ENCODE assay signal across 8 cellular contexts in genomic region chr19:9582081-9582725, GRCh38. TPM values are rescaled to one million over a fixed set of nuclear protein-coding genes. Genes with fewer than 3 reads are reported as not detected.
A peak's percentile ranks its signal among the peaks of the same experiment; 100 is the strongest.
DNase-seq lines count a peak whose midpoint lies in the region; ATAC-seq and TF ChIP-seq lines count a peak whose summit lies in the region.
"Not testable (repeated sequence)": the region's sequence is repeated elsewhere in the genome, so short reads cannot be mapped to it uniquely, and the experiment has no call there.

No MANE protein-coding gene starts in this region.

- H3K4me1 Mint-ChIP-seq in activated CD4-positive, alpha-beta T cell treated with anti-CD3 and anti-CD28 coated beads for 36 hours = peaks cover 39% of the 10 kb centered on the region
- H3K4me1 Mint-ChIP-seq in activated naive CD4-positive, alpha-beta T cell treated with anti-CD3 and anti-CD28 coated beads for 36 hours (ENCODE audit: low read depth) = peaks cover 40% of the 10 kb centered on the region
- peaks cover 14 to 58% (median 43%) of the 10 kb centered on the region in 4 donors for H3K4me1 Mint-ChIP-seq in naive thymus-derived CD8-positive, alpha-beta T cell
- H3K4me1 Mint-ChIP-seq in stimulated activated naive B cell treated with anti-CD40 and anti-IgM and Interleukin-4, amounts not matched to agents 10 μg/mL and 1 μg/mL and 100 μg/mL, for 72 hours = peaks cover 20 to 54% of the 10 kb centered on the region in 2 donors

- H3K4me1 ChIP-seq in DND-41 (ENCODE audit: insufficient read depth, low read length) (peaks cover 47% of the 10 kb centered on the region), Loucy (ENCODE audit: insufficient read depth, low read length, poor library complexity, severe bottlenecking) (peaks cover 35% of the 10 kb centered on the region)
- not testable (repeated sequence) for H3K4me1 ChIP-seq in mammary epithelial cell (ENCODE audit: insufficient read depth, low read length); iPS DF 6.9 (ENCODE audit: control insufficient read depth, insufficient read depth, low read length)

- intact Hi-C loops in activated CD4-positive, alpha-beta T cell treated with anti-CD3 and anti-CD28 coated beads for 36 hours (cut with DNase I, micrococcal nuclease) = loop anchor here in 1 of 2 experiments (5.0 to 10.0 kb wide), 2 partner anchors 90 to 267 kb away; no protein-coding TSS in a partner anchor
- intact Hi-C loops in activated naive CD4-positive, alpha-beta T cell treated with anti-CD3 and anti-CD28 coated beads for 36 hours (cut with micrococcal nuclease) = loop anchor here (5.0 kb wide), 2 partner anchors 90 to 260 kb away; partner anchors contain the start of gene ZNF559
- intact Hi-C loops in mammary epithelial cell (cut with micrococcal nuclease) = loop anchor here (5.0 to 10.0 kb wide), 2 partner anchors 83 to 375 kb away; no protein-coding TSS in a partner anchor

- in situ Hi-C loops in mammary epithelial cell (cut with MboI; ENCODE audit: low sequenced_read_pairs in 2 of 2) = not testable (repeated sequence)

- H3K4me3 ChIP-seq in DND-41 (ENCODE audit: low read depth in 1 of 2, low read length in 2 of 2) (peak overlapping the region in 1 of 2 experiments; percentile 86; a peak in 2 of 4 replicates), Loucy (ENCODE audit: low read length, poor library complexity, severe bottlenecking) (peak overlapping the region; percentile 98), iPS DF 6.9 (ENCODE audit: low read length) (peak overlapping the region; percentile 33; the same call in 1 of the 2 replicates)
- not testable (repeated sequence) for H3K4me3 ChIP-seq in mammary epithelial cell (replicated peaks in 1 of 3; ENCODE audit: insufficient read depth in 1 of 3, low read depth in 2 of 3, low read length in 3 of 3)

- BruUV-seq in mammary epithelial cell (replicated peaks; lab: Mats Ljungman, UMichigan) = TSS peak; percentile 1

- not testable (repeated sequence) for H3K9me2 ChIP-seq in Loucy (replicated peaks; ENCODE audit: low read depth, low read length)

- not testable (repeated sequence) for H2AFZ ChIP-seq in DND-41 (ENCODE audit: low read depth, low read length); Loucy (ENCODE audit: low read length); mammary epithelial cell (ENCODE audit: low read depth, low read length)

- H4K20me1 ChIP-seq in DND-41 (ENCODE audit: insufficient read depth, low read length) (peaks cover 47% of the 10 kb centered on the region), Loucy (ENCODE audit: insufficient read depth, low read length, poor library complexity, severe bottlenecking) (peaks cover 61% of the 10 kb centered on the region)
- not testable (repeated sequence) for H4K20me1 ChIP-seq in mammary epithelial cell (ENCODE audit: insufficient read depth, low read length)

- H3K36me3 ChIP-seq in DND-41 (ENCODE audit: insufficient read depth, low read length) (peaks cover 50% of the 10 kb centered on the region), mammary epithelial cell (ENCODE audit: insufficient read depth, low read length) (peaks cover 17% of the 10 kb centered on the region)
- H3K36me3 ChIP-seq in Loucy (ENCODE audit: insufficient read depth, low read length); iPS DF 6.9 (ENCODE audit: control insufficient read depth, insufficient read depth, low read length): not testable (repeated sequence)

- H3K27me3 Mint-ChIP-seq in activated CD4-positive, alpha-beta T cell treated with anti-CD3 and anti-CD28 coated beads for 36 hours; activated naive CD4-positive, alpha-beta T cell treated with anti-CD3 and anti-CD28 coated beads for 36 hours (ENCODE audit: low read depth); naive thymus-derived CD8-positive, alpha-beta T cell; stimulated activated naive B cell treated with anti-CD40 and anti-IgM and Interleukin-4, amounts not matched to agents 10 μg/mL and 1 μg/mL and 100 μg/mL, for 72 hours: not testable (repeated sequence)

- H3K27ac ChIP-seq in DND-41 (ENCODE audit: low read length); mammary epithelial cell (ENCODE audit: insufficient read depth, low read depth, low read length); iPS DF 6.9 (ENCODE audit: low read length): not testable (repeated sequence)

- H3K36me3 Mint-ChIP-seq in activated CD4-positive, alpha-beta T cell treated with anti-CD3 and anti-CD28 coated beads for 36 hours (ENCODE audit: low read depth) = peaks cover 63% of the 10 kb centered on the region
- peaks cover 58% of the 10 kb centered on the region for H3K36me3 Mint-ChIP-seq in activated naive CD4-positive, alpha-beta T cell treated with anti-CD3 and anti-CD28 coated beads for 36 hours (ENCODE audit: low read depth)
- peaks cover 33 to 51% (median 48%) of the 10 kb centered on the region in 3 donors for H3K36me3 Mint-ChIP-seq in naive thymus-derived CD8-positive, alpha-beta T cell
- peaks cover 49 to 50% of the 10 kb centered on the region in 2 donors for H3K36me3 Mint-ChIP-seq in stimulated activated naive B cell treated with anti-CD40 and anti-IgM and Interleukin-4, amounts not matched to agents 10 μg/mL and 1 μg/mL and 100 μg/mL, for 72 hours

- TF ChIP-seq CTCF in DND-41 (IDR thresholded peaks at IDR 0.05; ENCODE audit: borderline replicate concordance, extremely low read depth, low read length, poor library complexity, severe bottlenecking); Loucy (conservative IDR thresholded peaks at IDR 0.05; ENCODE audit: low read length); mammary epithelial cell (conservative IDR thresholded peaks at IDR 0.05 in 1 of 2, IDR thresholded peaks at IDR 0.05 in 1 of 2; ENCODE audit: extremely low read depth in 1 of 2, insufficient read depth in 1 of 2, low read depth in 1 of 2, low read length in 2 of 2): not testable (repeated sequence)

- dilution Hi-C loops in mammary epithelial cell (cut with HindIII; ENCODE audit: low sequenced_read_pairs) = loop anchor here (5.0 kb wide), 1 partner anchor 55 kb away; no protein-coding TSS in a partner anchor

- H3K27me3 ChIP-seq in DND-41 (ENCODE audit: insufficient read depth, low read length, poor library complexity); Loucy (ENCODE audit: insufficient read depth, low read length, poor library complexity, severe bottlenecking); mammary epithelial cell (ENCODE audit: insufficient read depth, low read length); iPS DF 6.9 (ENCODE audit: control insufficient read depth, insufficient read depth, low read length): not testable (repeated sequence)

- H3K27ac Mint-ChIP-seq in activated CD4-positive, alpha-beta T cell treated with anti-CD3 and anti-CD28 coated beads for 36 hours = peak overlapping the region; percentile 89
- peak overlapping the region; percentile 90 for H3K27ac Mint-ChIP-seq in activated naive CD4-positive, alpha-beta T cell treated with anti-CD3 and anti-CD28 coated beads for 36 hours
- H3K27ac Mint-ChIP-seq in naive thymus-derived CD8-positive, alpha-beta T cell = peak overlapping the region in 9 of 10 donors; percentile 44 to 95 (median 79)
- peak overlapping the region; percentile 80 for H3K27ac Mint-ChIP-seq in stimulated activated naive B cell treated with anti-CD40 and anti-IgM and Interleukin-4, amounts not matched to agents 10 μg/mL and 1 μg/mL and 100 μg/mL, for 72 hours

- peak overlapping the region; percentile 76 for H3K4me2 ChIP-seq in DND-41 (ENCODE audit: insufficient read depth, low read length)
- H3K4me2 ChIP-seq in Loucy (ENCODE audit: low read depth, low read length, poor library complexity, severe bottlenecking) = peak overlapping the region; percentile 82
- peak overlapping the region; percentile 64 for H3K4me2 ChIP-seq in mammary epithelial cell (ENCODE audit: insufficient read depth, low read depth, low read length)

- H3K4me3 Mint-ChIP-seq in activated CD4-positive, alpha-beta T cell treated with anti-CD3 and anti-CD28 coated beads for 36 hours = peak overlapping the region; percentile 75
- H3K4me3 Mint-ChIP-seq in activated naive CD4-positive, alpha-beta T cell treated with anti-CD3 and anti-CD28 coated beads for 36 hours = peak overlapping the region; percentile 76
- H3K4me3 Mint-ChIP-seq in naive thymus-derived CD8-positive, alpha-beta T cell = peak overlapping the region; percentile 53 to 96 (median 81)
- H3K4me3 Mint-ChIP-seq in stimulated activated naive B cell treated with anti-CD40 and anti-IgM and Interleukin-4, amounts not matched to agents 10 μg/mL and 1 μg/mL and 100 μg/mL, for 72 hours = peak overlapping the region; percentile 66 to 83

- CTCF ChIA-PET in activated CD4-positive, alpha-beta T cell treated with anti-CD3 and anti-CD28 coated beads for 36 hours (lab: Charles Lee) = interaction anchor here (1.2 kb wide), 1 partner anchor 186 kb away, joined by 3 read pairs; the partner anchor contains the start of gene ZNF846
- CTCF ChIA-PET in activated naive CD4-positive, alpha-beta T cell treated with anti-CD3 and anti-CD28 coated beads for 36 hours (lab: Charles Lee) = not testable (repeated sequence)
- CTCF ChIA-PET in mammary epithelial cell (lab: Charles Lee; ENCODE audit: low non-redundant PET) = interaction anchor here (0.6 kb wide), 1 partner anchor 215 kb away, joined by 16 read pairs; no protein-coding TSS in a partner anchor

- H3K9ac ChIP-seq in DND-41 (ENCODE audit: low read depth, low read length); mammary epithelial cell (ENCODE audit: insufficient read depth, low read length): not testable (repeated sequence)
- H3K9ac ChIP-seq in Loucy (ENCODE audit: low read depth, low read length, poor library complexity, severe bottlenecking) = peak overlapping the region; percentile 95

- ATAC-seq in DND-41 (ENCODE audit: insufficient read depth, low read depth); activated CD4-positive, alpha-beta T cell treated with anti-CD3 and anti-CD28 coated beads for 36 hours; naive thymus-derived CD8-positive, alpha-beta T cell; stimulated activated naive B cell treated with anti-CD40 and anti-IgM and Interleukin-4, amounts not matched to agents 10 μg/mL and 1 μg/mL and 100 μg/mL, for 72 hours (replicated peaks): not testable (repeated sequence)

- H3K9me3 Mint-ChIP-seq in activated CD4-positive, alpha-beta T cell treated with anti-CD3 and anti-CD28 coated beads for 36 hours (ENCODE audit: low read depth) = peaks cover 24% of the 10 kb centered on the region
- H3K9me3 Mint-ChIP-seq in activated naive CD4-positive, alpha-beta T cell treated with anti-CD3 and anti-CD28 coated beads for 36 hours = peaks cover 23% of the 10 kb centered on the region
- H3K9me3 Mint-ChIP-seq in naive thymus-derived CD8-positive, alpha-beta T cell = peaks cover 0 to 38% (median 7%) of the 10 kb centered on the region in 9 donors
- peaks cover 9 to 13% of the 10 kb centered on the region in 2 donors for H3K9me3 Mint-ChIP-seq in stimulated activated naive B cell treated with anti-CD40 and anti-IgM and Interleukin-4, amounts not matched to agents 10 μg/mL and 1 μg/mL and 100 μg/mL, for 72 hours

- not testable (repeated sequence) for DNase-seq in DND-41; activated CD4-positive, alpha-beta T cell treated with anti-CD3 and anti-CD28 coated beads for 36 hours; activated naive CD4-positive, alpha-beta T cell treated with anti-CD3 and anti-CD28 coated beads for 36 hours; mammary epithelial cell; iPS DF 6.9 (ENCODE audit: low read depth, low spot score); naive thymus-derived CD8-positive, alpha-beta T cell; stimulated activated naive B cell treated with anti-CD40 and anti-IgM and Interleukin-4, amounts not matched to agents 10 μg/mL and 1 μg/mL and 100 μg/mL, for 72 hours

- POLR2A ChIA-PET in activated CD4-positive, alpha-beta T cell treated with anti-CD3 and anti-CD28 coated beads for 36 hours (lab: Charles Lee) = interaction anchor here (0.6 to 1.0 kb wide), 2 partner anchors 200 to 237 kb away, joined by 3 read pairs; partner anchors contain the start of gene FBXL12
- POLR2A ChIA-PET in naive thymus-derived CD8-positive, alpha-beta T cell (lab: Charles Lee) = interaction anchor here (1.9 kb wide), 1 partner anchor 146 kb away, joined by 8 read pairs; the partner anchor contains the start of gene ZNF266

- H3K79me2 ChIP-seq in DND-41 (ENCODE audit: insufficient read depth, low read length) (peaks cover 74% of the 10 kb centered on the region), Loucy (ENCODE audit: insufficient read depth, low read length) (peaks cover 74% of the 10 kb centered on the region), mammary epithelial cell (ENCODE audit: insufficient read depth, low read length) (peaks cover 72% of the 10 kb centered on the region)

- 93% methylated on average over 10 of the region's 13 CpGs for WGBS in mammary epithelial cell (ENCODE audit: low coverage, missing lambda C conversion rate)
- no CpG with 5 or more reads among the region's 13 CpGs for WGBS in iPS DF 6.9 (ENCODE audit: insufficient coverage, insufficient read length)

- not testable (repeated sequence) for H3F3A ChIP-seq in Loucy (ENCODE audit: low read depth)

- H3K9me3 ChIP-seq in DND-41 (ENCODE audit: insufficient read depth, low read length, severe bottlenecking); Loucy (ENCODE audit: insufficient read depth, low read depth, low read length); iPS DF 6.9 (ENCODE audit: control insufficient read depth, insufficient read depth, low read length): not testable (repeated sequence)
- H3K9me3 ChIP-seq in mammary epithelial cell (replicated peaks; ENCODE audit: insufficient read depth, low read length) = peaks cover 10% of the 10 kb centered on the region

RNA-seq across cellular contexts. Expression of gene ZNF121, which starts 2.1 kb away (rescaled TPM):
- 10 to 100 TPM; 71.4 to 75.3 TPM for total RNA-seq in activated CD4-positive, alpha-beta T cell treated with anti-CD3 and anti-CD28 coated beads for 36 hours
- total RNA-seq in activated naive CD4-positive, alpha-beta T cell treated with anti-CD3 and anti-CD28 coated beads for 36 hours = 10 to 100 TPM; 57.1 to 60.1 TPM
- total RNA-seq in mammary epithelial cell = 10 to 100 TPM; 62.4 to 70.5 TPM
- 5.7 TPM for polyA plus RNA-seq in mammary epithelial cell
- polyA minus RNA-seq in mammary epithelial cell = 57.5 TPM
- 10 to 100 TPM; 63.0 to 66.0 TPM for total RNA-seq in naive thymus-derived CD8-positive, alpha-beta T cell
- polyA plus RNA-seq in naive thymus-derived CD8-positive, alpha-beta T cell = 1 to 10 TPM; 1.9 to 3.7 (median 3.5) TPM

RNA-seq across cellular contexts. Expression of gene ZNF561, which starts 38.8 kb away (rescaled TPM):
- total RNA-seq in activated CD4-positive, alpha-beta T cell treated with anti-CD3 and anti-CD28 coated beads for 36 hours = 10 to 100 TPM; 19.1 to 22.7 TPM
- 10 to 100 TPM; 28.7 to 29.4 TPM for total RNA-seq in activated naive CD4-positive, alpha-beta T cell treated with anti-CD3 and anti-CD28 coated beads for 36 hours
- 10 to 100 TPM; 62.6 to 78.3 TPM for total RNA-seq in mammary epithelial cell
- polyA plus RNA-seq in mammary epithelial cell = 37.0 TPM
- 118 TPM for polyA minus RNA-seq in mammary epithelial cell
- total RNA-seq in naive thymus-derived CD8-positive, alpha-beta T cell = 10 to 100 TPM; 77.1 to 78.4 TPM
- polyA plus RNA-seq in naive thymus-derived CD8-positive, alpha-beta T cell = 10 to 100 TPM; 12.2 to 16.3 (median 14.7) TPM

RNA-seq across cellular contexts. Expression of gene ZNF426, which starts 43.8 kb away (rescaled TPM):
- 10 to 100 TPM; 10.4 to 12.3 TPM for total RNA-seq in activated CD4-positive, alpha-beta T cell treated with anti-CD3 and anti-CD28 coated beads for 36 hours
- 10 to 100 TPM; 11.2 to 12.3 TPM for total RNA-seq in activated naive CD4-positive, alpha-beta T cell treated with anti-CD3 and anti-CD28 coated beads for 36 hours
- 10 to 100 TPM; 16.2 to 28.0 TPM for total RNA-seq in mammary epithelial cell
- polyA plus RNA-seq in mammary epithelial cell = 5.1 TPM
- polyA minus RNA-seq in mammary epithelial cell = 9.9 TPM
- 10 to 100 TPM; 24.4 to 27.3 TPM for total RNA-seq in naive thymus-derived CD8-positive, alpha-beta T cell
- 10 to 100 TPM; 15.8 to 18.4 (median 17.4) TPM for polyA plus RNA-seq in naive thymus-derived CD8-positive, alpha-beta T cell
